ENCODE assay signal across 18 cellular contexts in genomic region chr3:73068419-73068818, GRCh38.
"Had no signal": no experiment of that assay in that cellular context is flagged by ENCODE, and none has a peak within 500 bp of the region (broad histone marks: within the 10 kb centered on the region; RNA-seq: fewer than 3 reads in every experiment).

No MANE protein-coding gene starts in this region.

- DNase-seq: effector memory CD8-positive, alpha-beta T cell; glutamatergic neuron; kidney; left cardiac atrium; mesendoderm; naive thymus-derived CD8-positive, alpha-beta T cell; ovary; stimulated activated CD4-positive, alpha-beta T cell treated with anti-CD3 and anti-CD28 coated beads, Interleukin-2, amount 100 ng/mL, for 24 hours; stimulated activated CD4-positive, alpha-beta T cell treated with anti-CD3 and anti-CD28 coated beads, Interleukin-4, amount 100 ng/mL, for 4 hours; stimulated activated naive B cell treated with anti-CD40 and anti-IgM and Interleukin-4, amounts not matched to agents 10 μg/mL and 1 μg/mL and 100 μg/mL, for 72 hours; stimulated activated naive CD8-positive, alpha-beta T cell treated with anti-CD3 and anti-CD28 coated beads, Interleukin-15, amount 100 ng/mL, for 72 hours; testis had no signal

- H3K27me3 ChIP-seq: esophagus muscularis mucosa, gastroesophageal sphincter, ovary, testis, tibial nerve had no signal

- H3K4me3 ChIP-seq: esophagus muscularis mucosa, gastroesophageal sphincter, ovary, skin epidermis, testis, tibial nerve had no signal

- H3K9me3 ChIP-seq: esophagus muscularis mucosa, gastroesophageal sphincter, ovary, testis, tibial nerve had no signal

- ATAC-seq: effector memory CD8-positive, alpha-beta T cell; gastroesophageal sphincter; left cardiac atrium; naive thymus-derived CD8-positive, alpha-beta T cell; sciatic nerve; stimulated activated naive B cell treated with anti-CD40 and anti-IgM and Interleukin-4, amounts not matched to agents 10 μg/mL and 1 μg/mL and 100 μg/mL, for 72 hours; stimulated activated naive CD8-positive, alpha-beta T cell treated with anti-CD3 and anti-CD28 coated beads, Interleukin-15, amount 100 ng/mL, for 72 hours had no signal

- H3K27ac ChIP-seq: epithelial cell of prostate, esophagus muscularis mucosa, gastroesophageal sphincter, ovary, skin epidermis, testis had no signal

- H3K36me3 ChIP-seq: ovary had no signal
